Comparison of ENCODE assay signal across 1 cellular context in the genomic region with DNA sequence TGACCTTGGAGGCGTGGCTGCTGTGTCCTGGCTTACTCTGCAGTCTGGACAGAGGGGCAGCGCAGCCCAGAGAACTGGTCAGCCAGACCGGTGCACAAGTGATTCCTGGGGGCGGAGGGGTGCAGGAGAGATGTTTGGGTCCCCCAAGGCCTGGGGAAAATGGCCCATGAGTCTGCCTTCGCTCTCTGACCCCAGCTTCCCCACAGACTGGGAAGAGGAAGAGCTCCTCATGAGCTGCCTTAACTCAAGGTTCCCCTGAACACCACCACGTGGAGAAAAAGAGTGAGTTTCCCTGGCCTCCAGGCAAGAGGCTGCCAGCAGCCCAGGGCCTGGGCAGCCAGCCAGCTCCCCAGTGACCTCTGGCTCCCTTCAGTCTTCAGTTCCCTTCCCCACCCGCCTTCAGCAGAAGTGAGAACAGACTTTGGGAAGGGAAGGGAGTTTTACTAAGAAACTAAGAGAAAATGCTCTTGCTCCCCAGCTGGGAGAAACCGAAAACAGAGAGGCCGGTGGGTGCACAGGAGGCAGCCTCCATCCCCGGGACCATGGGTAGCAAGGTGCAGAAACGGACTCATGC.
TF ChIP-seq lines count a peak whose summit lies in the region.

No MANE protein-coding gene starts in this region.

TF ChIP-seq in GM12878, 131 proteins besides CTCF, POLR2A, EP300 and RAD21 (continues in another document):
- TF ChIP-seq GATAD2B (conservative IDR thresholded peaks at IDR 0.05; ENCODE audit: low read depth) (0 out of 2 replicates have a peak, but pooled peaks have one; percentile 28), ATF7 (IDR thresholded peaks at IDR 0.05; ENCODE audit: low read depth) (peak; percentile 25; the same call in 1 of the 2 replicates), CBX5 (IDR thresholded peaks at IDR 0.05; ENCODE audit: low read depth) (no peak), SMAD1 (IDR thresholded peaks at IDR 0.05; ENCODE audit: low read depth, partially characterized antibody) (no peak), TCF12 (IDR thresholded peaks at IDR 0.05; ENCODE audit: low read depth, low read length) (0 out of 2 replicates have a peak, but pooled peaks have one; percentile 32), MTA2 (IDR thresholded peaks at IDR 0.05; ENCODE audit: low read depth) (peak; percentile 31; the same call in 1 of the 2 replicates), IRF4 (IDR thresholded peaks at IDR 0.05; ENCODE audit: low read depth, low read length) (no peak), HCFC1 (IDR thresholded peaks at IDR 0.05; ENCODE audit: low read length) (no peak), HDAC2 (IDR thresholded peaks at IDR 0.05) (no peak), GABPA (IDR thresholded peaks at IDR 0.05; ENCODE audit: low read depth) (no peak), CHD2 (IDR thresholded peaks at IDR 0.05; ENCODE audit: borderline replicate concordance, low read depth, low read length) (no peak), BHLHE40 (IDR thresholded peaks at IDR 0.05; ENCODE audit: borderline replicate concordance in 1 of 2, low read depth in 2 of 2, low read length in 1 of 2) (peak; percentile 11 to 35; a peak in 1 of 4 replicates), MEF2B (IDR thresholded peaks at IDR 0.05; ENCODE audit: partially characterized antibody, poor library complexity, severe bottlenecking) (peak; percentile 86), TBL1XR1 (IDR thresholded peaks at IDR 0.05; ENCODE audit: low read depth, low read length) (peak; percentile 54; the same call in 1 of the 2 replicates), KAT2A (conservative IDR thresholded peaks at IDR 0.05; ENCODE audit: control insufficient read depth, low read depth, low read length) (no peak), IKZF2 (IDR thresholded peaks at IDR 0.05) (peak; percentile 78 to 82; a peak in 2 of 4 replicates), CHD1 (IDR thresholded peaks at IDR 0.05; ENCODE audit: low read depth, low read length) (no peak), EED (IDR thresholded peaks at IDR 0.05; ENCODE audit: low read depth) (peak; percentile 84), RUNX3 (IDR thresholded peaks at IDR 0.05; ENCODE audit: low read length) (peak; percentile 26), SPI1 (IDR thresholded peaks at IDR 0.05; ENCODE audit: borderline replicate concordance, insufficient read depth, low read depth, low read length) (peak; percentile 72), NR2C2 (IDR thresholded peaks at IDR 0.05; ENCODE audit: borderline replicate concordance, control insufficient read depth, insufficient read length, low read depth) (no peak), NBN (IDR thresholded peaks at IDR 0.05) (no peak; the same call in 1 of the 2 replicates), ZNF217 (IDR thresholded peaks at IDR 0.05) (no peak), SMARCA5 (IDR thresholded peaks at IDR 0.05) (0 out of 2 replicates have a peak, but pooled peaks have one; percentile 24), RB1 (IDR thresholded peaks at IDR 0.05; ENCODE audit: borderline replicate concordance) (peak; percentile 38; the same call in 1 of the 2 replicates), PAX5 (IDR thresholded peaks at IDR 0.05; ENCODE audit: borderline replicate concordance, low read depth, low read length) (0 out of 2 replicates have a peak, but pooled peaks have one; percentile 5), HDGF (IDR thresholded peaks at IDR 0.05) (0 out of 2 replicates have a peak, but pooled peaks have one; percentile 14), SREBF1 (IDR thresholded peaks at IDR 0.05; ENCODE audit: low read length) (no peak), NR2F1 (conservative IDR thresholded peaks at IDR 0.05) (peak; percentile 94), MEF2A (IDR thresholded peaks at IDR 0.05; ENCODE audit: insufficient read depth, low read depth, low read length) (no peak), ESRRA (IDR thresholded peaks at IDR 0.05; ENCODE audit: low read length) (no peak), IKZF1 (conservative IDR thresholded peaks at IDR 0.05) (peak; percentile 89), EGR1 (IDR thresholded peaks at IDR 0.05; ENCODE audit: borderline replicate concordance in 1 of 2, low read depth in 2 of 2, low read length in 2 of 2) (no peak), PAX8 (IDR thresholded peaks at IDR 0.05) (no peak), KLF5 (IDR thresholded peaks at IDR 0.05; ENCODE audit: partially characterized antibody) (no peak)
- TF ChIP-seq, protein P1, sequence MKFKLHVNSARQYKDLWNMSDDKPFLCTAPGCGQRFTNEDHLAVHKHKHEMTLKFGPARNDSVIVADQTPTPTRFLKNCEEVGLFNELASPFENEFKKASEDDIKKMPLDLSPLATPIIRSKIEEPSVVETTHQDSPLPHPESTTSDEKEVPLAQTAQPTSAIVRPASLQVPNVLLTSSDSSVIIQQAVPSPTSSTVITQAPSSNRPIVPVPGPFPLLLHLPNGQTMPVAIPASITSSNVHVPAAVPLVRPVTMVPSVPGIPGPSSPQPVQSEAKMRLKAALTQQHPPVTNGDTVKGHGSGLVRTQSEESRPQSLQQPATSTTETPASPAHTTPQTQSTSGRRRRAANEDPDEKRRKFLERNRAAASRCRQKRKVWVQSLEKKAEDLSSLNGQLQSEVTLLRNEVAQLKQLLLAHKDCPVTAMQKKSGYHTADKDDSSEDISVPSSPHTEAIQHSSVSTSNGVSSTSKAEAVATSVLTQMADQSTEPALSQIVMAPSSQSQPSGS (IDR thresholded peaks at IDR 0.05; ENCODE audit: low read length), result no peak
- TF ChIP-seq, protein P2, sequence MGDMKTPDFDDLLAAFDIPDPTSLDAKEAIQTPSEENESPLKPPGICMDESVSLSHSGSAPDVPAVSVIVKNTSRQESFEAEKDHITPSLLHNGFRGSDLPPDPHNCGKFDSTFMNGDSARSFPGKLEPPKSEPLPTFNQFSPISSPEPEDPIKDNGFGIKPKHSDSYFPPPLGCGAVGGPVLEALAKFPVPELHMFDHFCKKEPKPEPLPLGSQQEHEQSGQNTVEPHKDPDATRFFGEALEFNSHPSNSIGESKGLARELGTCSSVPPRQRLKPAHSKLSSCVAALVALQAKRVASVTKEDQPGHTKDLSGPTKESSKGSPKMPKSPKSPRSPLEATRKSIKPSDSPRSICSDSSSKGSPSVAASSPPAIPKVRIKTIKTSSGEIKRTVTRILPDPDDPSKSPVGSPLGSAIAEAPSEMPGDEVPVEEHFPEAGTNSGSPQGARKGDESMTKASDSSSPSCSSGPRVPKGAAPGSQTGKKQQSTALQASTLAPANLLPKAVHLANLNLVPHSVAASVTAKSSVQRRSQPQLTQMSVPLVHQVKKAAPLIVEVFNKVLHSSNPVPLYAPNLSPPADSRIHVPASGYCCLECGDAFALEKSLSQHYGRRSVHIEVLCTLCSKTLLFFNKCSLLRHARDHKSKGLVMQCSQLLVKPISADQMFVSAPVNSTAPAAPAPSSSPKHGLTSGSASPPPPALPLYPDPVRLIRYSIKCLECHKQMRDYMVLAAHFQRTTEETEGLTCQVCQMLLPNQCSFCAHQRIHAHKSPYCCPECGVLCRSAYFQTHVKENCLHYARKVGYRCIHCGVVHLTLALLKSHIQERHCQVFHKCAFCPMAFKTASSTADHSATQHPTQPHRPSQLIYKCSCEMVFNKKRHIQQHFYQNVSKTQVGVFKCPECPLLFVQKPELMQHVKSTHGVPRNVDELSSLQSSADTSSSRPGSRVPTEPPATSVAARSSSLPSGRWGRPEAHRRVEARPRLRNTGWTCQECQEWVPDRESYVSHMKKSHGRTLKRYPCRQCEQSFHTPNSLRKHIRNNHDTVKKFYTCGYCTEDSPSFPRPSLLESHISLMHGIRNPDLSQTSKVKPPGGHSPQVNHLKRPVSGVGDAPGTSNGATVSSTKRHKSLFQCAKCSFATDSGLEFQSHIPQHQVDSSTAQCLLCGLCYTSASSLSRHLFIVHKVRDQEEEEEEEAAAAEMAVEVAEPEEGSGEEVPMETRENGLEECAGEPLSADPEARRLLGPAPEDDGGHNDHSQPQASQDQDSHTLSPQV (IDR thresholded peaks at IDR 0.05), result 0 out of 2 replicates have a peak, but pooled peaks have one; percentile 18
- TF ChIP-seq, protein P3, sequence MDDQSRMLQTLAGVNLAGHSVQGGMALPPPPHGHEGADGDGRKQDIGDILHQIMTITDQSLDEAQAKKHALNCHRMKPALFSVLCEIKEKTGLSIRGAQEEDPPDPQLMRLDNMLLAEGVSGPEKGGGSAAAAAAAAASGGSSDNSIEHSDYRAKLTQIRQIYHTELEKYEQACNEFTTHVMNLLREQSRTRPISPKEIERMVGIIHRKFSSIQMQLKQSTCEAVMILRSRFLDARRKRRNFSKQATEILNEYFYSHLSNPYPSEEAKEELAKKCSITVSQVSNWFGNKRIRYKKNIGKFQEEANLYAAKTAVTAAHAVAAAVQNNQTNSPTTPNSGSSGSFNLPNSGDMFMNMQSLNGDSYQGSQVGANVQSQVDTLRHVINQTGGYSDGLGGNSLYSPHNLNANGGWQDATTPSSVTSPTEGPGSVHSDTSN (IDR thresholded peaks at IDR 0.05; ENCODE audit: insufficient replicate concordance, low read depth, low read length), result peak; percentile 45
- TF ChIP-seq, protein P4, sequence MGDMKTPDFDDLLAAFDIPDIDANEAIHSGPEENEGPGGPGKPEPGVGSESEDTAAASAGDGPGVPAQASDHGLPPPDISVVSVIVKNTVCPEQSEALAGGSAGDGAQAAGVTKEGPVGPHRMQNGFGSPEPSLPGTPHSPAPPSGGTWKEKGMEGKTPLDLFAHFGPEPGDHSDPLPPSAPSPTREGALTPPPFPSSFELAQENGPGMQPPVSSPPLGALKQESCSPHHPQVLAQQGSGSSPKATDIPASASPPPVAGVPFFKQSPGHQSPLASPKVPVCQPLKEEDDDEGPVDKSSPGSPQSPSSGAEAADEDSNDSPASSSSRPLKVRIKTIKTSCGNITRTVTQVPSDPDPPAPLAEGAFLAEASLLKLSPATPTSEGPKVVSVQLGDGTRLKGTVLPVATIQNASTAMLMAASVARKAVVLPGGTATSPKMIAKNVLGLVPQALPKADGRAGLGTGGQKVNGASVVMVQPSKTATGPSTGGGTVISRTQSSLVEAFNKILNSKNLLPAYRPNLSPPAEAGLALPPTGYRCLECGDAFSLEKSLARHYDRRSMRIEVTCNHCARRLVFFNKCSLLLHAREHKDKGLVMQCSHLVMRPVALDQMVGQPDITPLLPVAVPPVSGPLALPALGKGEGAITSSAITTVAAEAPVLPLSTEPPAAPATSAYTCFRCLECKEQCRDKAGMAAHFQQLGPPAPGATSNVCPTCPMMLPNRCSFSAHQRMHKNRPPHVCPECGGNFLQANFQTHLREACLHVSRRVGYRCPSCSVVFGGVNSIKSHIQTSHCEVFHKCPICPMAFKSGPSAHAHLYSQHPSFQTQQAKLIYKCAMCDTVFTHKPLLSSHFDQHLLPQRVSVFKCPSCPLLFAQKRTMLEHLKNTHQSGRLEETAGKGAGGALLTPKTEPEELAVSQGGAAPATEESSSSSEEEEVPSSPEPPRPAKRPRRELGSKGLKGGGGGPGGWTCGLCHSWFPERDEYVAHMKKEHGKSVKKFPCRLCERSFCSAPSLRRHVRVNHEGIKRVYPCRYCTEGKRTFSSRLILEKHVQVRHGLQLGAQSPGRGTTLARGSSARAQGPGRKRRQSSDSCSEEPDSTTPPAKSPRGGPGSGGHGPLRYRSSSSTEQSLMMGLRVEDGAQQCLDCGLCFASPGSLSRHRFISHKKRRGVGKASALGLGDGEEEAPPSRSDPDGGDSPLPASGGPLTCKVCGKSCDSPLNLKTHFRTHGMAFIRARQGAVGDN (IDR thresholded peaks at IDR 0.05), result peak; percentile 93
- TF ChIP-seq, protein P5, sequence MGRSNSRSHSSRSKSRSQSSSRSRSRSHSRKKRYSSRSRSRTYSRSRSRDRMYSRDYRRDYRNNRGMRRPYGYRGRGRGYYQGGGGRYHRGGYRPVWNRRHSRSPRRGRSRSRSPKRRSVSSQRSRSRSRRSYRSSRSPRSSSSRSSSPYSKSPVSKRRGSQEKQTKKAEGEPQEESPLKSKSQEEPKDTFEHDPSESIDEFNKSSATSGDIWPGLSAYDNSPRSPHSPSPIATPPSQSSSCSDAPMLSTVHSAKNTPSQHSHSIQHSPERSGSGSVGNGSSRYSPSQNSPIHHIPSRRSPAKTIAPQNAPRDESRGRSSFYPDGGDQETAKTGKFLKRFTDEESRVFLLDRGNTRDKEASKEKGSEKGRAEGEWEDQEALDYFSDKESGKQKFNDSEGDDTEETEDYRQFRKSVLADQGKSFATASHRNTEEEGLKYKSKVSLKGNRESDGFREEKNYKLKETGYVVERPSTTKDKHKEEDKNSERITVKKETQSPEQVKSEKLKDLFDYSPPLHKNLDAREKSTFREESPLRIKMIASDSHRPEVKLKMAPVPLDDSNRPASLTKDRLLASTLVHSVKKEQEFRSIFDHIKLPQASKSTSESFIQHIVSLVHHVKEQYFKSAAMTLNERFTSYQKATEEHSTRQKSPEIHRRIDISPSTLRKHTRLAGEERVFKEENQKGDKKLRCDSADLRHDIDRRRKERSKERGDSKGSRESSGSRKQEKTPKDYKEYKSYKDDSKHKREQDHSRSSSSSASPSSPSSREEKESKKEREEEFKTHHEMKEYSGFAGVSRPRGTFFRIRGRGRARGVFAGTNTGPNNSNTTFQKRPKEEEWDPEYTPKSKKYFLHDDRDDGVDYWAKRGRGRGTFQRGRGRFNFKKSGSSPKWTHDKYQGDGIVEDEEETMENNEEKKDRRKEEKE (IDR thresholded peaks at IDR 0.05), result no peak
- TF ChIP-seq, protein P6, sequence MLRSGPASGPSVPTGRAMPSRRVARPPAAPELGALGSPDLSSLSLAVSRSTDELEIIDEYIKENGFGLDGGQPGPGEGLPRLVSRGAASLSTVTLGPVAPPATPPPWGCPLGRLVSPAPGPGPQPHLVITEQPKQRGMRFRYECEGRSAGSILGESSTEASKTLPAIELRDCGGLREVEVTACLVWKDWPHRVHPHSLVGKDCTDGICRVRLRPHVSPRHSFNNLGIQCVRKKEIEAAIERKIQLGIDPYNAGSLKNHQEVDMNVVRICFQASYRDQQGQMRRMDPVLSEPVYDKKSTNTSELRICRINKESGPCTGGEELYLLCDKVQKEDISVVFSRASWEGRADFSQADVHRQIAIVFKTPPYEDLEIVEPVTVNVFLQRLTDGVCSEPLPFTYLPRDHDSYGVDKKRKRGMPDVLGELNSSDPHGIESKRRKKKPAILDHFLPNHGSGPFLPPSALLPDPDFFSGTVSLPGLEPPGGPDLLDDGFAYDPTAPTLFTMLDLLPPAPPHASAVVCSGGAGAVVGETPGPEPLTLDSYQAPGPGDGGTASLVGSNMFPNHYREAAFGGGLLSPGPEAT (IDR thresholded peaks at IDR 0.05; ENCODE audit: low read depth), result peak; percentile 73; the same call in 1 of the 2 replicates
- TF ChIP-seq, protein P7, sequence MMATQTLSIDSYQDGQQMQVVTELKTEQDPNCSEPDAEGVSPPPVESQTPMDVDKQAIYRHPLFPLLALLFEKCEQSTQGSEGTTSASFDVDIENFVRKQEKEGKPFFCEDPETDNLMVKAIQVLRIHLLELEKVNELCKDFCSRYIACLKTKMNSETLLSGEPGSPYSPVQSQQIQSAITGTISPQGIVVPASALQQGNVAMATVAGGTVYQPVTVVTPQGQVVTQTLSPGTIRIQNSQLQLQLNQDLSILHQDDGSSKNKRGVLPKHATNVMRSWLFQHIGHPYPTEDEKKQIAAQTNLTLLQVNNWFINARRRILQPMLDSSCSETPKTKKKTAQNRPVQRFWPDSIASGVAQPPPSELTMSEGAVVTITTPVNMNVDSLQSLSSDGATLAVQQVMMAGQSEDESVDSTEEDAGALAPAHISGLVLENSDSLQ (IDR thresholded peaks at IDR 0.05), result no peak
